In genomic region chr3:104835376-104835775, GRCh38 we compare ENCODE assay signal across 19 cellular contexts.
DNase-seq lines count a peak whose midpoint lies in the region; ATAC-seq, FAIRE-seq and TF ChIP-seq lines count a peak whose summit lies in the region.
"Had no signal": no experiment of that assay in that cellular context is flagged by ENCODE, and none has a peak within 500 bp of the region (broad histone marks: within the 10 kb centered on the region; RNA-seq: fewer than 3 reads in every experiment).

No MANE protein-coding gene starts in this region.

- no peak overlapping the region for H3K4ac ChIP-seq in H1 (replicated peaks; ENCODE audit: insufficient read length, low read depth, low read length)

- H2BK20ac ChIP-seq in H1 (ENCODE audit: low read length): peak overlapping the region; percentile 43; the same call in 1 of the 2 replicates

- TF ChIP-seq CTCF in H1 (IDR thresholded peaks at IDR 0.05; ENCODE audit: control extremely low read depth in 1 of 3, insufficient read depth in 1 of 3, low read depth in 1 of 3, low read length in 3 of 3) (no peak), nephron progenitor cell (IDR thresholded peaks at IDR 0.05) (no peak), thyroid gland (IDR thresholded peaks at IDR 0.05) (no peak)

- no peak overlapping the region for H3K4me3 Mint-ChIP-seq in nephron progenitor cell
- H3K4me3 Mint-ChIP-seq: CD4-positive, alpha-beta memory T cell; HFFc6 had no signal

- peak overlapping the region in 1 of 2 experiments; percentile 12; a peak in 1 of 4 replicates for H3K4me2 ChIP-seq in H1 (ENCODE audit: insufficient read depth in 1 of 2, low read depth in 2 of 2, low read length in 2 of 2)

- no peak overlapping the region for H3K56ac ChIP-seq in H1 (replicated peaks; ENCODE audit: insufficient read length, low read depth, low read length)

- no peak overlapping the region for H2BK120ac ChIP-seq in H1 (replicated peaks; ENCODE audit: low read depth, low read length)

- no peak overlapping the region for H2BK15ac ChIP-seq in H1 (ENCODE audit: low read length)

- WGBS in H1 (ENCODE audit: extremely low coverage in 1 of 2, insufficient coverage in 1 of 2, insufficient read length in 1 of 2, insufficient replicate concordance in 2 of 2, low coverage in 1 of 2, low lambda C conversion rate in 2 of 2, missing lambda C conversion rate in 1 of 2), 2 experiments: 83% methylated on average over 1 of the region's 1 CpG; no CpG with 5 or more reads in 1 of the 2 experiments
- WGBS in thyroid gland, 2 donors: 80 to 91% methylated on average over 1 of the region's 1 CpG

- H3K9me3 ChIP-seq in H1 (ENCODE audit: insufficient read depth in 2 of 2, low read depth in 1 of 2, low read length in 1 of 2) (no peaks in the 10 kb centered on the region), thyroid gland (no peaks in the 10 kb centered on the region)

- H3K79me2 ChIP-seq in H1 (ENCODE audit: control insufficient read depth in 1 of 2, insufficient read depth in 2 of 2, low read length in 2 of 2): no peaks in the 10 kb centered on the region

- H4K5ac ChIP-seq in H1 (ENCODE audit: insufficient read length, low read depth, low read length): no peak overlapping the region

- H2BK12ac ChIP-seq in H1 (ENCODE audit: low read depth, low read length): no peak overlapping the region

- H3K36me3 ChIP-seq in H1 (ENCODE audit: control insufficient read depth in 2 of 4, insufficient read depth in 4 of 4, low read length in 3 of 4) (no peaks in the 10 kb centered on the region), thyroid gland (no peaks in the 10 kb centered on the region)

- no peaks in the 10 kb centered on the region for H3K23me2 ChIP-seq in H1 (ENCODE audit: low read depth, low read length)

- no peaks in the 10 kb centered on the region for H3K79me1 ChIP-seq in H1 (ENCODE audit: low read depth, low read length)

- H3K9me3 Mint-ChIP-seq in nephron progenitor cell: no peaks in the 10 kb centered on the region
- H3K9me3 Mint-ChIP-seq: CD4-positive, alpha-beta memory T cell; HFFc6 had no signal

- TF ChIP-seq RAD21 in H1 (IDR thresholded peaks at IDR 0.05 in 1 of 2, conservative IDR thresholded peaks at IDR 0.05 in 1 of 2; ENCODE audit: low read depth in 2 of 2, low read length in 2 of 2): no peak

- ATAC-seq in GM18498 (IDR thresholded peaks at IDR 0.05; ENCODE audit: unreplicated experiment): no peak
- ATAC-seq: HCT116 had no signal

- no peak overlapping the region for H3K14ac ChIP-seq in H1 (ENCODE audit: insufficient read length)

- intact Hi-C loops in thyroid gland (cut with DNase I): no loop called here

- H3K27ac ChIP-seq in H1 (ENCODE audit: low read depth, low read length): no peak overlapping the region
- H3K27ac ChIP-seq in thyroid gland: no peak overlapping the region

- no peak for TF ChIP-seq POLR2A in H1 (IDR thresholded peaks at IDR 0.05; ENCODE audit: control extremely low read depth in 1 of 2, low read depth in 2 of 2, low read length in 2 of 2)
- TF ChIP-seq POLR2A in thyroid gland (IDR thresholded peaks at IDR 0.05): no peak

- H2BK5ac ChIP-seq in H1 (ENCODE audit: low read depth, low read length): no peak overlapping the region

- peaks cover 22% of the 10 kb centered on the region for H3K4me1 Mint-ChIP-seq in nephron progenitor cell
- H3K4me1 Mint-ChIP-seq: CD4-positive, alpha-beta memory T cell had no signal

- no peak overlapping the region; a peak in 1 of 7 replicates for H3K9ac ChIP-seq in H1 (replicated peaks in 1 of 4; ENCODE audit: extremely low read depth in 1 of 4, low read depth in 3 of 4, low read length in 3 of 4)

- no peak overlapping the region for H3K4me3 ChIP-seq in H1 (ENCODE audit: extremely low read depth in 1 of 4, insufficient read depth in 2 of 4, low read depth in 3 of 4, low read length in 4 of 4)
- H3K4me3 ChIP-seq in thyroid gland (replicated peaks in 1 of 3): no peak overlapping the region

- CTCF ChIA-PET in HEK293T (lab: Yijun Ruan, JAX): no interaction called here
- CTCF ChIA-PET in H1 (lab: Charles Lee; ENCODE audit: partially characterized antibody): interaction anchor here (1.1 to 1.3 kb wide), 2 partner anchors 200 to 239 kb away, joined by 3 read pairs; no protein-coding TSS in a partner anchor

- no peak overlapping the region for H3K23ac ChIP-seq in H1 (ENCODE audit: insufficient read length)

- no peak for DNase-seq in HEK293T (ENCODE audit: extremely low spot score)
- DNase-seq in H1 (ENCODE audit: low read depth in 1 of 2, low spot score in 2 of 2): no peak
- DNase-seq in nephron progenitor cell: no peak
- DNase-seq in thyroid gland: no peak
- no peak for DNase-seq in amniotic stem cell (lab: John Stamatoyannopoulos, UW)
- DNase-seq: C1 segment of cervical spinal cord; Calu3; CD4-positive, alpha-beta memory T cell; COR-L47; DMS53; DMS79 treated with DMSO at 0.1 percent for 48 hours; GF-D8; GOT3; H7; HFFc6 had no signal

- H3K27me3 ChIP-seq in H1 (replicated peaks in 1 of 4; ENCODE audit: control insufficient read depth in 3 of 4, extremely low read depth in 1 of 4, insufficient read depth in 3 of 4, low read length in 3 of 4) (no peaks in the 10 kb centered on the region), thyroid gland (no peaks in the 10 kb centered on the region)

- peak overlapping the region; percentile 28 for H3K27ac Mint-ChIP-seq in nephron progenitor cell
- H3K27ac Mint-ChIP-seq: CD4-positive, alpha-beta memory T cell; HFFc6 had no signal

- no peak overlapping the region for H4K8ac ChIP-seq in H1 (ENCODE audit: extremely low read depth, insufficient read depth, low read length)

- peaks cover 2 to 6% (median 5%) of the 10 kb centered on the region in 4 experiments; a peak in 4 of 7 replicates for H3K4me1 ChIP-seq in H1 (replicated peaks in 1 of 4; ENCODE audit: control insufficient read depth in 3 of 4, insufficient read depth in 4 of 4, low read length in 3 of 4)
- H3K4me1 ChIP-seq in thyroid gland: no peaks in the 10 kb centered on the region

- H4K91ac ChIP-seq in H1 (replicated peaks; ENCODE audit: insufficient read length, low read length): no peak overlapping the region

- H2AFZ ChIP-seq in H1 (ENCODE audit: low read length): no peak overlapping the region

- no peak for TF ChIP-seq EP300 in H1 (IDR thresholded peaks at IDR 0.05; ENCODE audit: borderline replicate concordance in 1 of 2, low read depth in 2 of 2, low read length in 2 of 2)

- no peaks in the 10 kb centered on the region for H3K27me3 Mint-ChIP-seq in nephron progenitor cell (ENCODE audit: low read depth, poor library complexity)

- H2AK5ac ChIP-seq in H1 (ENCODE audit: low read depth, low read length): no peak overlapping the region

- no peak for FAIRE-seq in H1 (lab: Jason Lieb, UNC)
- FAIRE-seq: GM12891, GM19239 had no signal

- no peak overlapping the region for H3K18ac ChIP-seq in H1 (ENCODE audit: extremely low read depth, low read length)

- POLR2A ChIA-PET in HEK293T (lab: Yijun Ruan, JAX): no interaction called here
- POLR2A ChIA-PET in H1 (lab: Charles Lee; ENCODE audit: partially characterized antibody): no interaction called here

- H3K36me3 Mint-ChIP-seq in nephron progenitor cell (ENCODE audit: low read depth): no peaks in the 10 kb centered on the region
- H3K36me3 Mint-ChIP-seq: CD4-positive, alpha-beta memory T cell had no signal

- no peaks in the 10 kb centered on the region for H4K20me1 ChIP-seq in H1 (replicated peaks in 1 of 2; ENCODE audit: control insufficient read depth in 1 of 2, insufficient read depth in 2 of 2, low read length in 2 of 2)

TF ChIP-seq in HEK293T, 16 proteins besides CTCF, POLR2A, EP300 and RAD21:
- TF ChIP-seq ARNT (IDR thresholded peaks at IDR 0.05): no peak
- 0 out of 2 replicates have a peak, but pooled peaks have one; percentile 18 for TF ChIP-seq ZNF384 (IDR thresholded peaks at IDR 0.05)

TF ChIP-seq in H1, 55 proteins besides CTCF, POLR2A, EP300 and RAD21:
- TF ChIP-seq SP2 (IDR thresholded peaks at IDR 0.05; ENCODE audit: low read length) (no peak), HDAC6 (IDR thresholded peaks at IDR 0.05; ENCODE audit: low read depth, low read length) (no peak), NRF1 (IDR thresholded peaks at IDR 0.05; ENCODE audit: low read depth, low read length) (no peak), SIN3A (conservative IDR thresholded peaks at IDR 0.05 in 1 of 2, IDR thresholded peaks at IDR 0.05 in 1 of 2; ENCODE audit: low read depth in 1 of 2, low read length in 2 of 2) (no peak), ATF2 (IDR thresholded peaks at IDR 0.05; ENCODE audit: low read length) (no peak), POLR2AphosphoS5 (IDR thresholded peaks at IDR 0.05; ENCODE audit: low read depth, low read length) (no peak), TAF7 (optimal IDR thresholded peaks at IDR 0.05; ENCODE audit: borderline replicate concordance, low read depth, low read length) (no peak), ATF3 (IDR thresholded peaks at IDR 0.05; ENCODE audit: insufficient read depth, low read depth, low read length) (no peak), RNF2 (IDR thresholded peaks at IDR 0.05; ENCODE audit: borderline replicate concordance, low read depth, low read length, missing control alignments, poor library complexity, severe bottlenecking) (no peak)
